11 cellular contexts compared by ENCODE assay signal in the genomic region with DNA sequence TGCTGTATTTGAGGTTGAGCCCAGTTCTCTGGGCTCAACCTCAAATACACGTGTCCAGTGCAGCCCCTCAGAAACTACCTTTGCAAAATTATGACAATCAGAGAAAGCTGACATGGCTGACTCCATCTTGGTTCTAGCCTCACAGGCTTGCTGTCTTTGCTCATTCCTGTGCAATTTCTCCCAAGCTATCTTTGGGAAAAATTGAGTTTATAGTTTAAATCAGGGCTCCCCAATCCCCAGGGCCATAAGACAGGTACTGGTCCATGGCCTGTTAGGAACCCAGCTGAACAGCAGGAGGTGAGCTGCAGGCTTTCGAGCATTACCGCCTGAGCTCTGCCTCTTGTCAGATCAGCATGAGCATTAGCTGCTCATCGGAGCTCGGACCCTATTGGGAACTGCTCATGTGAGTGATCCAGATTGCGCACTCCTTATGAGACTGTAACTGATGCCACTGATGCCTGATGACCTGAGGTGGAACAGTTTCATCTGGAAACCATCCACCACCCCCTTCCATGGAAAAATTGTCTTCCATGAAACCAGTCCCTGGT. TPM values are rescaled to one million over a fixed set of nuclear protein-coding genes. Genes with fewer than 3 reads are reported as not detected.
"Had no signal": no experiment of that assay in that cellular context is flagged by ENCODE, and none has a peak within 500 bp of the region (broad histone marks: within the 10 kb centered on the region; RNA-seq: fewer than 3 reads in every experiment).

No MANE protein-coding gene starts in this region.

RNA-seq across cellular contexts. Expression of a gene that starts 2.7 kb away (rescaled TPM):
- total RNA-seq: osteoblast, right atrium auricular region had no signal
- polyA plus RNA-seq: naive thymus-derived CD4-positive, alpha-beta T cell; neural cell; ovary; pancreas; psoas muscle; right cardiac atrium; sigmoid colon; small intestine; spleen had no signal
